ENCODE assay signal across 8 cellular contexts in the genomic region with DNA sequence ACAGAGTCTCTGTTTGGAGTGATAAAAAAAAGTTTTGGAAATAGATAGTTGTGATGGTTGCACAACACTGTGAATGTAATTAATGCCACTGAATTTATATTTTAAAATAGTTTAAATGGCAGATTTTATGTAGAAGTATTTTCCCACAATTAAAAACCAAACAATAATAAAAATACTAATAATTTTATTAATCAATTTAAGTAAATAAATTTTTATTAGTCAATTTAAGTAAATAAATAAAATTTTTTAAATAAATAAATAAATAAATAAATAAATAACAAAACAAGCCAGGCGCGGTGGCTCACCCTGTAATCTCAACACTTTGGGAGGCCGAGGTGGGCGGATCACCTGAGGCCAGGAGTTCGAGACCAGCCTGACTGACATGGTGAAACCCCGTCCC. TPM values are rescaled to one million over a fixed set of nuclear protein-coding genes. Genes with fewer than 3 reads are reported as not detected.
"Had no signal": no experiment of that assay in that cellular context is flagged by ENCODE, and none has a peak within 500 bp of the region (broad histone marks: within the 10 kb centered on the region; RNA-seq: fewer than 3 reads in every experiment).

No MANE protein-coding gene starts in this region.

- FAIRE-seq: H1, H54, HTR-8/SVneo, K562 had no signal

- ATAC-seq: GM23338, K562 had no signal

- DNase-seq: H9, HCEC 1CT, IMR-90 had no signal

- H3K4me3 ChIP-seq: GM23338, K562 had no signal

RNA-seq across cellular contexts. Expression of gene KDF1, which starts 4.9 kb away (rescaled TPM):
- total RNA-seq: IMR-90 had no signal
- polyA plus RNA-seq: IMR-90 had no signal

RNA-seq across cellular contexts. Expression of gene NR0B2, which starts 51.4 kb away (rescaled TPM):
- total RNA-seq: GM23338, H1, H9, IMR-90, K562 had no signal
- polyA plus RNA-seq: H1, IMR-90, K562 had no signal
